1 cellular context compared by ENCODE assay signal in genomic region chr5:181223041-181223728, GRCh38.
TF ChIP-seq lines count a peak whose summit lies in the region.

TSS of gene TRIM41 (plus strand) at chr5:181223281. CDS start at chr5:181224000, 719 bp downstream.

TF ChIP-seq in HepG2, 621 proteins besides CTCF, POLR2A, EP300 and RAD21 (continued from another document and continues in another):
- TF ChIP-seq ZNF17 (CRISPR knock-in tag; IDR thresholded peaks at IDR 0.05) = no peak
- TF ChIP-seq ZNF720 (CRISPR knock-in tag; IDR thresholded peaks at IDR 0.05) = no peak
- no peak; the same call in 1 of the 2 replicates for TF ChIP-seq ZBTB1 (CRISPR knock-in tag; IDR thresholded peaks at IDR 0.05; ENCODE audit: borderline replicate concordance)
- TF ChIP-seq SMAD3 (CRISPR knock-in tag; IDR thresholded peaks at IDR 0.05) = no peak
- no peak for TF ChIP-seq NFIB (CRISPR knock-in tag; IDR thresholded peaks at IDR 0.05; ENCODE audit: borderline replicate concordance)
- no peak for TF ChIP-seq ZNF546 (CRISPR knock-in tag; conservative IDR thresholded peaks at IDR 0.05)
- no peak for TF ChIP-seq ZNF883 (CRISPR knock-in tag; IDR thresholded peaks at IDR 0.05; ENCODE audit: not compliant biosample characterization)
- TF ChIP-seq SNAPC5 (CRISPR knock-in tag; IDR thresholded peaks at IDR 0.05; ENCODE audit: borderline replicate concordance) = no peak
- no peak for TF ChIP-seq ZNF382 (CRISPR knock-in tag; IDR thresholded peaks at IDR 0.05; ENCODE audit: borderline replicate concordance)
- TF ChIP-seq ZNF451 (CRISPR knock-in tag; IDR thresholded peaks at IDR 0.05) = 0 out of 2 replicates have a peak, but pooled peaks have one; percentile 74
- TF ChIP-seq NR2F6 (IDR thresholded peaks at IDR 0.05) = no peak
- peak; percentile 14; the same call in 1 of the 2 replicates for TF ChIP-seq NR2F6 (CRISPR knock-in tag; IDR thresholded peaks at IDR 0.05)
- no peak for TF ChIP-seq ZNF407 (CRISPR knock-in tag; IDR thresholded peaks at IDR 0.05; ENCODE audit: not compliant biosample characterization)
- no peak for TF ChIP-seq ZKSCAN1 (IDR thresholded peaks at IDR 0.05; ENCODE audit: low read length)
- peak; percentile 83 for TF ChIP-seq POLR2AphosphoS5 (IDR thresholded peaks at IDR 0.05; ENCODE audit: low read depth, low read length)
- peak; percentile 38; the same call in 1 of the 2 replicates for TF ChIP-seq MYPOP (CRISPR knock-in tag; IDR thresholded peaks at IDR 0.05)
- peak; percentile 99 for TF ChIP-seq ZNF574 (CRISPR knock-in tag; IDR thresholded peaks at IDR 0.05)
- no peak for TF ChIP-seq ZNF597 (CRISPR knock-in tag; IDR thresholded peaks at IDR 0.05)
- TF ChIP-seq RCOR2 (CRISPR knock-in tag; IDR thresholded peaks at IDR 0.05) = no peak
- no peak for TF ChIP-seq TCF7 (IDR thresholded peaks at IDR 0.05; ENCODE audit: low read depth)
- no peak for TF ChIP-seq NFE2L1 (CRISPR knock-in tag; IDR thresholded peaks at IDR 0.05; ENCODE audit: borderline replicate concordance)
- no peak for TF ChIP-seq HNRNPH1 (optimal IDR thresholded peaks at IDR 0.05; ENCODE audit: low read depth, low read length)
- no peak; the same call in 1 of the 2 replicates for TF ChIP-seq ARHGAP35 (CRISPR knock-in tag; IDR thresholded peaks at IDR 0.05; ENCODE audit: borderline replicate concordance)
- TF ChIP-seq NAIF1 (CRISPR knock-in tag; IDR thresholded peaks at IDR 0.05; ENCODE audit: borderline replicate concordance) = peak; percentile 77; the same call in 1 of the 2 replicates
- TF ChIP-seq ZNF10 (CRISPR knock-in tag; IDR thresholded peaks at IDR 0.05; ENCODE audit: borderline replicate concordance, low read depth) = no peak
- TF ChIP-seq ZFP90 (CRISPR knock-in tag; IDR thresholded peaks at IDR 0.05; ENCODE audit: borderline replicate concordance) = no peak
- peak; percentile 60 for TF ChIP-seq ZNF687 (CRISPR knock-in tag; IDR thresholded peaks at IDR 0.05)
- no peak for TF ChIP-seq TRAFD1 (CRISPR knock-in tag; IDR thresholded peaks at IDR 0.05; ENCODE audit: borderline replicate concordance)
- peak; percentile 80 for TF ChIP-seq SP4 (CRISPR knock-in tag; IDR thresholded peaks at IDR 0.05)
- TF ChIP-seq KDM5B (CRISPR knock-in tag; IDR thresholded peaks at IDR 0.05; ENCODE audit: borderline replicate concordance) = no peak
- TF ChIP-seq STAG1 (CRISPR knock-in tag; IDR thresholded peaks at IDR 0.05) = no peak
- TF ChIP-seq KMT2B (CRISPR knock-in tag; IDR thresholded peaks at IDR 0.05) = peak; percentile 76
- TF ChIP-seq GMEB1 (CRISPR knock-in tag; IDR thresholded peaks at IDR 0.05; ENCODE audit: borderline replicate concordance) = peak; percentile 80
- TF ChIP-seq HOXA5 (CRISPR knock-in tag; IDR thresholded peaks at IDR 0.05) = no peak; the same call in 1 of the 2 replicates
- no peak for TF ChIP-seq RARG (CRISPR knock-in tag; IDR thresholded peaks at IDR 0.05; ENCODE audit: low read depth)
- no peak for TF ChIP-seq PHB2 (IDR thresholded peaks at IDR 0.05; ENCODE audit: partially characterized antibody)
- peak; percentile 24; the same call in 1 of the 2 replicates for TF ChIP-seq ZNF558 (CRISPR knock-in tag; IDR thresholded peaks at IDR 0.05; ENCODE audit: borderline replicate concordance)
- TF ChIP-seq GPN1 (CRISPR knock-in tag; IDR thresholded peaks at IDR 0.05; ENCODE audit: borderline replicate concordance) = no peak
- TF ChIP-seq ZNF839 (CRISPR knock-in tag; IDR thresholded peaks at IDR 0.05; ENCODE audit: borderline replicate concordance) = peak; percentile 82; the same call in 1 of the 2 replicates
- TF ChIP-seq CREM (IDR thresholded peaks at IDR 0.05) = peak; percentile 92
- no peak for TF ChIP-seq CREM (CRISPR knock-in tag; IDR thresholded peaks at IDR 0.05)
- 0 out of 2 replicates have a peak, but pooled peaks have one; percentile 7 for TF ChIP-seq ZNF570 (CRISPR knock-in tag; IDR thresholded peaks at IDR 0.05; ENCODE audit: borderline replicate concordance)
- 0 out of 2 replicates have a peak, but pooled peaks have one; percentile 30 for TF ChIP-seq SIN3A (IDR thresholded peaks at IDR 0.05; ENCODE audit: borderline replicate concordance, low read depth, low read length)
